Comparison of ENCODE assay signal across 10 cellular contexts in genomic region chr1:53956308-53957168, GRCh38. TPM values are rescaled to one million over a fixed set of nuclear protein-coding genes. Genes with fewer than 3 reads are reported as not detected.
DNase-seq lines count a peak whose midpoint lies in the region; ATAC-seq, FAIRE-seq and TF ChIP-seq lines count a peak whose summit lies in the region.
"Had no signal": no experiment of that assay in that cellular context is flagged by ENCODE, and none has a peak within 500 bp of the region (broad histone marks: within the 10 kb centered on the region; RNA-seq: fewer than 3 reads in every experiment).

No MANE protein-coding gene starts in this region.

- H3K27ac ChIP-seq in VCaP (peak overlapping the region; percentile 83), mucosa of rectum (ENCODE audit: low read depth in 2 of 2, low read length in 2 of 2) (peak overlapping the region; percentile 56 to 58)
- H3K27ac ChIP-seq: thoracic aorta had no signal

- in situ Hi-C loops in G401 (cut with HindIII; ENCODE audit: low sequenced_read_pairs): no loop called here

- no peak for TF ChIP-seq CTCF in VCaP (conservative IDR thresholded peaks at IDR 0.05)

- no peaks in the 10 kb centered on the region for H3K9me3 ChIP-seq in mucosa of rectum (ENCODE audit: control insufficient read depth in 2 of 2, low read length in 2 of 2)
- H3K9me3 ChIP-seq: thoracic aorta had no signal

- no peak overlapping the region for H3K4me3 ChIP-seq in mucosa of rectum (ENCODE audit: low read length in 2 of 2)
- H3K4me3 ChIP-seq: dorsolateral prefrontal cortex, thoracic aorta had no signal

- no peak for ATAC-seq in GM18868 (IDR thresholded peaks at IDR 0.05; ENCODE audit: unreplicated experiment)

- H3K36me3 ChIP-seq in mucosa of rectum (ENCODE audit: control insufficient read depth in 2 of 2, insufficient read depth in 2 of 2, low read length in 2 of 2): peaks cover 15 to 18% of the 10 kb centered on the region in 2 donors

- DNase-seq in DMS53 treated with DMSO at 0.1 percent for 48 hours (lab: John Stamatoyannopoulos, UW; ENCODE audit: unreplicated experiment): peak; percentile 96
- peak; percentile 66 for DNase-seq in NCI-H128 (lab: John Stamatoyannopoulos, UW; ENCODE audit: unreplicated experiment)
- DNase-seq in G401 (ENCODE audit: low spot score): no peak
- no peak for DNase-seq in GM03348 (ENCODE audit: low spot score)
- no peak for DNase-seq in frontal cortex (ENCODE audit: low spot score in 2 of 2)
- DNase-seq: dorsolateral prefrontal cortex had no signal

- no peaks in the 10 kb centered on the region for H3K27me3 ChIP-seq in mucosa of rectum (ENCODE audit: control insufficient read depth in 2 of 2, insufficient read depth in 2 of 2, low read length in 2 of 2)
- H3K27me3 ChIP-seq: dorsolateral prefrontal cortex had no signal

- no peak for FAIRE-seq in frontal cortex (lab: Jason Lieb, UNC)

- H3K4me1 ChIP-seq in mucosa of rectum (ENCODE audit: control insufficient read depth in 2 of 2, insufficient read depth in 2 of 2, low read length in 2 of 2): peaks cover 7 to 12% of the 10 kb centered on the region in 2 donors

- no peak overlapping the region for H3K9ac ChIP-seq in mucosa of rectum (ENCODE audit: low read depth in 1 of 2, low read length in 2 of 2)

RNA-seq across cellular contexts. Expression of gene LRRC42, which starts 10.4 kb away (rescaled TPM):
- 60.4 and 94.7 TPM in 2 replicates for total RNA-seq in G401 (2014; rRNA removed; shearing (Covaris generic))
- total RNA-seq in frontal cortex: 21.2 TPM

RNA-seq across cellular contexts. Expression of gene IFT25, which starts 11.0 kb away (rescaled TPM):
- 38.3 and 56.6 TPM in 2 replicates for total RNA-seq in G401 (2014; rRNA removed; shearing (Covaris generic))
- total RNA-seq in frontal cortex: 19.2 TPM

Comparison
In these comparisons a context has a peak if more than half of its experiments do, and no peak if none do; other contexts are left out.
1. DNase-seq: peak in DMS53 treated with DMSO at 0.1 percent for 48 hours (single experiment) and NCI-H128 (single experiment); none in G401 (single experiment), GM03348 (single experiment) and frontal cortex (0 of 2).